In the genomic region with DNA sequence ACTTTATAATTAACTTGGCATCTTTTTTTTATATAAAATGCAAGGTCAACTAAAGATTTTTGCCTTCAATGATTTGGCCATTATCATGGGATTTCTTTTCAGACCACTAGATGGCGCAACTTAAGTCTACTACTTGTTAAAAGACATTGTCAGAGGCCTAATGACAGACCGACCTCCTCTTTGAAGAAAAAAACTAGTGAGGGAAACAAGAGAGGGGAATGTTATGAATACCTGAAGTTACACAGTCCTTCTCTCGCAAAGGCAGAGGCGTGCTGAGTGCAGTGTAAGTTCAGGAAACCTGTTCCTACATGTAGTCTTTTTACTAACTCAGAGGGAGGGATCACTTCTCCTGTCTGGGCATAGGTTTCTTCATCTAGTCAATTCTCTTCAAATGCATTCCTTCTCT, we compare ENCODE assay signal across 8 cellular contexts. TPM values are rescaled to one million over a fixed set of nuclear protein-coding genes. Genes with fewer than 3 reads are reported as not detected.
DNase-seq lines count a peak whose midpoint lies in the region; ATAC-seq and TF ChIP-seq lines count a peak whose summit lies in the region.

No MANE protein-coding gene starts in this region.

- CTCF ChIA-PET in CD4-positive, alpha-beta memory T cell (lab: Charles Lee; ENCODE audit: partially characterized antibody): interaction anchor here (1.5 to 4.5 kb wide), 6 partner anchors 10 to 247 kb away, joined by 4 to 121 read pairs (median 22); a partner anchor contains a TSS

- H3K79me2 ChIP-seq in Karpas-422 (ENCODE audit: low read length): no peaks in the 10 kb centered on the region

- peaks cover 0 to 4% (median under 1%) of the 10 kb centered on the region in 4 donors for H3K4me1 Mint-ChIP-seq in CD4-positive, alpha-beta memory T cell
- peaks cover 15% of the 10 kb centered on the region for H3K4me1 Mint-ChIP-seq in endodermal cell

- no peaks in the 10 kb centered on the region for H3K9me2 ChIP-seq in Karpas-422 (replicated peaks; ENCODE audit: insufficient read depth, low read length)

- H4K20me1 ChIP-seq in Karpas-422 (ENCODE audit: insufficient read depth, low read depth, low read length): no peaks in the 10 kb centered on the region

- H3K4me1 ChIP-seq in CD4-positive, alpha-beta memory T cell (ENCODE audit: insufficient read depth, low read length): no peaks in the 10 kb centered on the region
- no peaks in the 10 kb centered on the region for H3K4me1 ChIP-seq in Karpas-422 (ENCODE audit: low read length)
- H3K4me1 ChIP-seq in endodermal cell (ENCODE audit: control insufficient read depth, insufficient read depth, low read length): no peaks in the 10 kb centered on the region
- H3K4me1 ChIP-seq in mucosa of descending colon (ENCODE audit: low read depth): no peaks in the 10 kb centered on the region

- H3K9me3 ChIP-seq in CD4-positive, alpha-beta memory T cell (ENCODE audit: control insufficient read depth in 1 of 2, low read length in 2 of 2): no peaks in the 10 kb centered on the region
- H3K9me3 ChIP-seq in Karpas-422 (ENCODE audit: low read length): no peaks in the 10 kb centered on the region
- no peaks in the 10 kb centered on the region for H3K9me3 ChIP-seq in endodermal cell (ENCODE audit: control insufficient read depth, low read length)
- no peaks in the 10 kb centered on the region for H3K9me3 ChIP-seq in mucosa of descending colon

- H3K27ac Mint-ChIP-seq in CD4-positive, alpha-beta memory T cell: no peak overlapping the region
- H3K27ac Mint-ChIP-seq in endodermal cell: no peak overlapping the region

- no peak overlapping the region for H3K4me3 ChIP-seq in CD4-positive, alpha-beta memory T cell (ENCODE audit: low read length in 2 of 2)
- no peak overlapping the region for H3K4me3 ChIP-seq in Karpas-422 (ENCODE audit: low read length)
- H3K4me3 ChIP-seq in endodermal cell (ENCODE audit: low read length): no peak overlapping the region
- no peak overlapping the region for H3K4me3 ChIP-seq in mucosa of descending colon

- POLR2A ChIA-PET in CD4-positive, alpha-beta memory T cell (lab: Charles Lee; ENCODE audit: partially characterized antibody): no interaction called here

- H2AFZ ChIP-seq in Karpas-422 (ENCODE audit: low read length): peak overlapping the region; percentile 53; the same call in 1 of the 2 replicates

- peak; percentile 91 for TF ChIP-seq CTCF in endodermal cell (conservative IDR thresholded peaks at IDR 0.05)
- TF ChIP-seq CTCF in mucosa of descending colon (IDR thresholded peaks at IDR 0.05): peak; percentile 41

- H3K4me2 ChIP-seq in Karpas-422 (ENCODE audit: low read depth, low read length, poor library complexity, severe bottlenecking): no peak overlapping the region

- H3K4me3 Mint-ChIP-seq in CD4-positive, alpha-beta memory T cell: no peak overlapping the region
- H3K4me3 Mint-ChIP-seq in endodermal cell: no peak overlapping the region

- H3K36me3 ChIP-seq in CD4-positive, alpha-beta memory T cell (ENCODE audit: insufficient read depth, low read length): no peaks in the 10 kb centered on the region
- H3K36me3 ChIP-seq in Karpas-422 (ENCODE audit: insufficient read depth, low read length): no peaks in the 10 kb centered on the region
- H3K36me3 ChIP-seq in endodermal cell (ENCODE audit: control insufficient read depth, insufficient read depth, low read length): no peaks in the 10 kb centered on the region
- H3K36me3 ChIP-seq in mucosa of descending colon (ENCODE audit: low read depth): no peaks in the 10 kb centered on the region

- H3K9ac ChIP-seq in Karpas-422 (ENCODE audit: low read length): no peak overlapping the region
- H3K9ac ChIP-seq in endodermal cell (ENCODE audit: extremely low read depth, low read length, poor library complexity, severe bottlenecking): no peak overlapping the region

- peak; percentile 59 for ATAC-seq in GM18519 (IDR thresholded peaks at IDR 0.05; ENCODE audit: low FRiP score, unreplicated experiment)
- ATAC-seq in mucosa of descending colon: peak; percentile 50
- no peak for ATAC-seq in GM19467 (IDR thresholded peaks at IDR 0.05; ENCODE audit: unreplicated experiment)
- ATAC-seq in HG02884 (IDR thresholded peaks at IDR 0.05; ENCODE audit: unreplicated experiment): no peak

- no peaks in the 10 kb centered on the region for H3K36me3 Mint-ChIP-seq in CD4-positive, alpha-beta memory T cell
- no peaks in the 10 kb centered on the region for H3K36me3 Mint-ChIP-seq in endodermal cell (ENCODE audit: low read depth)

- H3K27me3 ChIP-seq in CD4-positive, alpha-beta memory T cell (ENCODE audit: insufficient read depth, low read length): no peaks in the 10 kb centered on the region
- H3K27me3 ChIP-seq in Karpas-422 (ENCODE audit: low read length) (no peaks in the 10 kb centered on the region), endodermal cell (ENCODE audit: control insufficient read depth, insufficient read depth, low read length, poor library complexity, severe bottlenecking) (no peaks in the 10 kb centered on the region)

- intact Hi-C loops in CD4-positive, alpha-beta memory T cell (cut with micrococcal nuclease): loop anchor here (1.0 to 10.0 kb wide), 3 partner anchors 25 to 171 kb away; no protein-coding TSS in a partner anchor
- intact Hi-C loops in mucosa of descending colon (cut with DNase I, micrococcal nuclease): loop anchor here (5.0 to 10.0 kb wide), 2 partner anchors 111 to 251 kb away; no protein-coding TSS in a partner anchor

- 15 to 18% methylated on average over 4 of the region's 4 CpGs for WGBS in endodermal cell (ENCODE audit: insufficient coverage in 1 of 2, insufficient read length in 1 of 2), 2 experiments

- no peak overlapping the region for H3K27ac ChIP-seq in CD4-positive, alpha-beta memory T cell (ENCODE audit: low read depth, low read length)
- H3K27ac ChIP-seq in Karpas-422 (ENCODE audit: low read length): no peak overlapping the region
- H3K27ac ChIP-seq in endodermal cell (ENCODE audit: low read depth, low read length): no peak overlapping the region

- DNase-seq in CD4-positive, alpha-beta memory T cell: peak in 4 of 5 donors; percentile 52 to 58 (median 54)
- DNase-seq in Karpas-422 (peak; percentile 88), SK-MEL-5 (ENCODE audit: low read depth, low spot score) (peak; percentile 79), endodermal cell (no peak), mucosa of descending colon (peak in 1 of 3 donors; percentile 62)

- in situ Hi-C loops in SK-MEL-5 (cut with HindIII; ENCODE audit: low pct_unique_long_range_greater_than_20kb, low sequenced_read_pairs): no loop called here

- H3K27me3 Mint-ChIP-seq in CD4-positive, alpha-beta memory T cell: peaks cover 16 to 17% of the 10 kb centered on the region in 2 donors
- peaks cover under 1% of the 10 kb centered on the region for H3K27me3 Mint-ChIP-seq in endodermal cell (ENCODE audit: insufficient read depth)

- H3K9me3 Mint-ChIP-seq in CD4-positive, alpha-beta memory T cell: no peaks in the 10 kb centered on the region
- H3K9me3 Mint-ChIP-seq in endodermal cell: no peaks in the 10 kb centered on the region

RNA-seq across cellular contexts. Expression of a gene that starts 9.3 kb away (rescaled TPM):
- total RNA-seq in CD4-positive, alpha-beta memory T cell: not detected
- polyA plus RNA-seq in CD4-positive, alpha-beta memory T cell: not detected
- not detected in 2 replicates for total RNA-seq in Karpas-422 (2014; rRNA removed; shearing (Covaris generic); ENCODE audit: low replicate concordance)
- 0.21 TPM in 1 of 2 replicates, not detected in the other for total RNA-seq in SK-MEL-5 (2014; rRNA removed; shearing (Covaris generic))
- 0.13 TPM in 1 of 2 replicates, not detected in the other for polyA plus RNA-seq in SK-MEL-5 (2015; cell fraction: cytosol; rRNA removed)
- polyA plus RNA-seq in SK-MEL-5 (2015; cell fraction: nucleus; rRNA removed): not detected in 2 replicates
- total RNA-seq in endodermal cell: not detected
- polyA plus RNA-seq in endodermal cell (2013, experiment 1 of 2): not detected
- polyA plus RNA-seq in endodermal cell (2013, experiment 2 of 2): not detected
- total RNA-seq in mucosa of descending colon: not detected

RNA-seq across cellular contexts. Expression of a gene that starts 17.3 kb away (rescaled TPM):
- total RNA-seq in CD4-positive, alpha-beta memory T cell: not detected
- not detected for polyA plus RNA-seq in CD4-positive, alpha-beta memory T cell
- not detected in 2 replicates for total RNA-seq in Karpas-422 (2014; rRNA removed; shearing (Covaris generic); ENCODE audit: low replicate concordance)
- 0.16 TPM in 1 of 2 replicates, not detected in the other for total RNA-seq in SK-MEL-5 (2014; rRNA removed; shearing (Covaris generic))
- not detected in 2 replicates for polyA plus RNA-seq in SK-MEL-5 (2015; cell fraction: cytosol; rRNA removed)
- polyA plus RNA-seq in SK-MEL-5 (2015; cell fraction: nucleus; rRNA removed): not detected in 2 replicates
- total RNA-seq in endodermal cell (not detected), mucosa of descending colon (not detected)
- not detected for polyA plus RNA-seq in endodermal cell (2013, experiment 1 of 2)
- polyA plus RNA-seq in endodermal cell (2013, experiment 2 of 2): not detected

RNA-seq across cellular contexts. Expression of a gene that starts 24.8 kb away (rescaled TPM):
- total RNA-seq in CD4-positive, alpha-beta memory T cell: not detected
- not detected for polyA plus RNA-seq in CD4-positive, alpha-beta memory T cell
- total RNA-seq in Karpas-422 (2014; rRNA removed; shearing (Covaris generic); ENCODE audit: low replicate concordance): not detected in 2 replicates
- total RNA-seq in SK-MEL-5 (2014; rRNA removed; shearing (Covaris generic)): 0.05 TPM in 1 of 2 replicates, not detected in the other
- polyA plus RNA-seq in SK-MEL-5 (2015; cell fraction: cytosol; rRNA removed): 0.05 TPM in 1 of 2 replicates, not detected in the other
- 0.04 TPM in 1 of 2 replicates, not detected in the other for polyA plus RNA-seq in SK-MEL-5 (2015; cell fraction: nucleus; rRNA removed)
- total RNA-seq in endodermal cell (under 1 TPM; 0.18 to 0.20 TPM), mucosa of descending colon (under 1 TPM; 0.20 to 0.85 (median 0.72) TPM)
- 1.2 TPM for polyA plus RNA-seq in endodermal cell (2013, experiment 1 of 2)
- 0.91 TPM for polyA plus RNA-seq in endodermal cell (2013, experiment 2 of 2)

RNA-seq across cellular contexts. Expression of a gene that starts 35.1 kb away (rescaled TPM):
- total RNA-seq in CD4-positive, alpha-beta memory T cell: 10 to 100 TPM; 32.6 to 34.4 TPM
- polyA plus RNA-seq in CD4-positive, alpha-beta memory T cell: 10 to 100 TPM; 72.1 to 79.0 TPM
- total RNA-seq in Karpas-422 (2014; rRNA removed; shearing (Covaris generic); ENCODE audit: low replicate concordance): 29.4 and 65.3 TPM in 2 replicates
- 53.8 and 57.2 TPM in 2 replicates for total RNA-seq in SK-MEL-5 (2014; rRNA removed; shearing (Covaris generic))
- 23.2 and 23.4 TPM in 2 replicates for polyA plus RNA-seq in SK-MEL-5 (2015; cell fraction: cytosol; rRNA removed)
- polyA plus RNA-seq in SK-MEL-5 (2015; cell fraction: nucleus; rRNA removed): 5.6 and 6.6 TPM in 2 replicates
- total RNA-seq in endodermal cell (10 to 100 TPM; 35.5 to 35.8 TPM), mucosa of descending colon (10 to 100 TPM; 21.0 to 58.0 (median 34.2) TPM)
- polyA plus RNA-seq in endodermal cell (2013, experiment 1 of 2): 46.8 TPM
- polyA plus RNA-seq in endodermal cell (2013, experiment 2 of 2): 54.9 TPM

Comparison
In these comparisons a context has a peak if more than half of its experiments do, and no peak if none do; other contexts are left out.
1. ATAC-seq: peak in GM18519 (single experiment) and mucosa of descending colon (single experiment); none in GM19467 (single experiment) and HG02884 (single experiment).